In genomic region chr19:45670670-45671453, GRCh38 we compare ENCODE assay signal across 9 cellular contexts. TPM values are rescaled to one million over a fixed set of nuclear protein-coding genes. Genes with fewer than 3 reads are reported as not detected.
A peak's percentile ranks its signal among the peaks of the same experiment; 100 is the strongest.
DNase-seq lines count a peak whose midpoint lies in the region; ATAC-seq, FAIRE-seq and TF ChIP-seq lines count a peak whose summit lies in the region.
"Had no signal": no experiment of that assay in that cellular context is flagged by ENCODE, and none has a peak within 500 bp of the region (broad histone marks: within the 10 kb centered on the region; RNA-seq: fewer than 3 reads in every experiment).

No MANE protein-coding gene starts in this region.

- BruUV-seq in endothelial cell of umbilical vein (replicated peaks; lab: Mats Ljungman, UMichigan), result no TSS peak

- no peaks in the 10 kb centered on the region for H3K79me1 ChIP-seq in mesendoderm (ENCODE audit: low read length)

- H3K56ac ChIP-seq in mesendoderm (ENCODE audit: low read length), result peak overlapping the region; percentile 93

- H3K27ac ChIP-seq in endothelial cell of umbilical vein (ENCODE audit: insufficient read depth, low read depth, low read length) (no peak overlapping the region), mesendoderm (ENCODE audit: low read depth, low read length) (no peak overlapping the region)

- H3K79me2 ChIP-seq in endothelial cell of umbilical vein (ENCODE audit: control insufficient read depth, insufficient read depth, low read length), result no peaks in the 10 kb centered on the region
- no peaks in the 10 kb centered on the region for H3K79me2 ChIP-seq in mesendoderm (ENCODE audit: control insufficient read depth, insufficient read depth, low read length)

- DNase-seq in DMS153 (lab: John Stamatoyannopoulos, UW), result peak; percentile 84
- DNase-seq in NCI-H146 treated with DMSO at 0.1 percent for 48 hours (lab: John Stamatoyannopoulos, UW; ENCODE audit: unreplicated experiment), result peak; percentile 76
- peak; percentile 83 for DNase-seq in activated CD4-positive, alpha-beta memory T cell treated with anti-CD3 and anti-CD28 coated beads for 36 hours
- DNase-seq in endothelial cell of umbilical vein (ENCODE audit: low read depth, low spot score), result peak; percentile 65
- DNase-seq in mesendoderm, result peak; percentile 95

- dilution Hi-C loops in endothelial cell of umbilical vein (cut with MboI; ENCODE audit: extremely low pct_ligation_motif_present, low sequenced_read_pairs), result no loop called here

- peak; percentile 68 for FAIRE-seq in endothelial cell of umbilical vein (lab: Jason Lieb, UNC)

- no peaks in the 10 kb centered on the region for H3K9me3 Mint-ChIP-seq in activated CD4-positive, alpha-beta memory T cell treated with anti-CD3 and anti-CD28 coated beads for 36 hours
- no peaks in the 10 kb centered on the region for H3K9me3 Mint-ChIP-seq in stimulated activated naive CD8-positive, alpha-beta T cell treated with anti-CD3 and anti-CD28 coated beads, Interleukin-15, Interleukin-2, amounts not matched to agents 100 ng/mL and 50 ng/mL, for 24 hours

- H2BK15ac ChIP-seq in mesendoderm (replicated peaks; ENCODE audit: low read depth), result no peak overlapping the region

- H3K27me3 Mint-ChIP-seq in activated CD4-positive, alpha-beta memory T cell treated with anti-CD3 and anti-CD28 coated beads for 36 hours, result peaks cover 17% of the 10 kb centered on the region
- H3K27me3 Mint-ChIP-seq in stimulated activated naive CD8-positive, alpha-beta T cell treated with anti-CD3 and anti-CD28 coated beads, Interleukin-15, Interleukin-2, amounts not matched to agents 100 ng/mL and 50 ng/mL, for 24 hours, result peaks cover 13% of the 10 kb centered on the region

- H3K4me3 Mint-ChIP-seq in activated CD4-positive, alpha-beta memory T cell treated with anti-CD3 and anti-CD28 coated beads for 36 hours, result peak overlapping the region; percentile 57
- peak overlapping the region; percentile 20 for H3K4me3 Mint-ChIP-seq in stimulated activated naive CD8-positive, alpha-beta T cell treated with anti-CD3 and anti-CD28 coated beads, Interleukin-15, Interleukin-2, amounts not matched to agents 100 ng/mL and 50 ng/mL, for 24 hours

- no CpG with 5 or more reads among the region's 42 CpGs for WGBS in mesendoderm (ENCODE audit: extremely low coverage, insufficient coverage, low lambda C conversion rate)

- ATAC-seq in GM21576 (IDR thresholded peaks at IDR 0.05; ENCODE audit: unreplicated experiment) (peak; percentile 45), HG03469 (IDR thresholded peaks at IDR 0.05; ENCODE audit: unreplicated experiment) (no peak)

- H3K4ac ChIP-seq in mesendoderm (ENCODE audit: low read depth, low read length), result no peak overlapping the region

- H3K36me3 Mint-ChIP-seq in activated CD4-positive, alpha-beta memory T cell treated with anti-CD3 and anti-CD28 coated beads for 36 hours, result no peaks in the 10 kb centered on the region
- no peaks in the 10 kb centered on the region for H3K36me3 Mint-ChIP-seq in stimulated activated naive CD8-positive, alpha-beta T cell treated with anti-CD3 and anti-CD28 coated beads, Interleukin-15, Interleukin-2, amounts not matched to agents 100 ng/mL and 50 ng/mL, for 24 hours (ENCODE audit: low read depth)

- H3K9ac ChIP-seq in endothelial cell of umbilical vein (replicated peaks; ENCODE audit: extremely low read depth, insufficient read depth, low read length), result no peak overlapping the region
- H3K9ac ChIP-seq in mesendoderm (ENCODE audit: low read length), result peak overlapping the region; percentile 80

- no peak overlapping the region for H3K4me3 ChIP-seq in endothelial cell of umbilical vein (replicated peaks in 1 of 3; ENCODE audit: insufficient read depth in 1 of 3, low read depth in 1 of 3, low read length in 3 of 3)
- peak overlapping the region; percentile 46 for H3K4me3 ChIP-seq in mesendoderm (ENCODE audit: low read length)

- no peak overlapping the region for H3K23ac ChIP-seq in mesendoderm (ENCODE audit: low read length)

- peak overlapping the region; percentile 7 for H4K8ac ChIP-seq in mesendoderm (ENCODE audit: low read depth, low read length)

- H3K4me1 Mint-ChIP-seq in activated CD4-positive, alpha-beta memory T cell treated with anti-CD3 and anti-CD28 coated beads for 36 hours (ENCODE audit: low read depth), result peaks cover 33% of the 10 kb centered on the region
- peaks cover 36% of the 10 kb centered on the region for H3K4me1 Mint-ChIP-seq in stimulated activated naive CD8-positive, alpha-beta T cell treated with anti-CD3 and anti-CD28 coated beads, Interleukin-15, Interleukin-2, amounts not matched to agents 100 ng/mL and 50 ng/mL, for 24 hours (ENCODE audit: low read depth)

- peaks cover 4% of the 10 kb centered on the region for H3K4me1 ChIP-seq in endothelial cell of umbilical vein (ENCODE audit: control insufficient read depth, extremely low read depth, insufficient read depth, low read length)
- no peaks in the 10 kb centered on the region for H3K4me1 ChIP-seq in mesendoderm (ENCODE audit: control insufficient read depth, low read depth, low read length)

- POLR2A ChIA-PET in activated CD4-positive, alpha-beta memory T cell treated with anti-CD3 and anti-CD28 coated beads for 36 hours (lab: Charles Lee), result interaction anchor here (1.2 to 4.2 kb wide), 3 partner anchors 9 to 29 kb away, joined by 4 to 19 read pairs (median 4); partner anchors contain the start of genes QPCTL and SNRPD2
- POLR2A ChIA-PET in endothelial cell of umbilical vein (lab: Charles Lee), result no interaction called here

- no peaks in the 10 kb centered on the region for H3K9me1 ChIP-seq in endothelial cell of umbilical vein (replicated peaks; ENCODE audit: control insufficient read depth, extremely low read depth, insufficient read depth, low read length)

- TF ChIP-seq POLR2A in endothelial cell of umbilical vein (IDR thresholded peaks at IDR 0.05; ENCODE audit: low read depth, low read length), result no peak

- no peak overlapping the region for H3K27ac Mint-ChIP-seq in activated CD4-positive, alpha-beta memory T cell treated with anti-CD3 and anti-CD28 coated beads for 36 hours
- H3K27ac Mint-ChIP-seq in stimulated activated naive CD8-positive, alpha-beta T cell treated with anti-CD3 and anti-CD28 coated beads, Interleukin-15, Interleukin-2, amounts not matched to agents 100 ng/mL and 50 ng/mL, for 24 hours, result no peak overlapping the region

- no peak overlapping the region for H2AK5ac ChIP-seq in mesendoderm (ENCODE audit: low read length)

- H3K27me3 ChIP-seq in endothelial cell of umbilical vein (ENCODE audit: control insufficient read depth in 2 of 2, insufficient read depth in 2 of 2, low read length in 2 of 2) (peaks cover 26 to 28% of the 10 kb centered on the region in 2 experiments), mesendoderm (ENCODE audit: insufficient read depth, low read length, poor library complexity) (no peaks in the 10 kb centered on the region)

- H3K4me2 ChIP-seq in endothelial cell of umbilical vein (ENCODE audit: insufficient read depth, low read length) (no peak overlapping the region), mesendoderm (ENCODE audit: low read length) (peak overlapping the region; percentile 80)

- no peaks in the 10 kb centered on the region for H3K9me3 ChIP-seq in endothelial cell of umbilical vein (replicated peaks; ENCODE audit: control insufficient read depth, insufficient read depth, low read length)

- intact Hi-C loops in activated CD4-positive, alpha-beta memory T cell treated with anti-CD3 and anti-CD28 coated beads for 36 hours (cut with micrococcal nuclease), result no loop called here
- intact Hi-C loops in endothelial cell of umbilical vein (cut with micrococcal nuclease), result no loop called here

- H3K36me3 ChIP-seq in endothelial cell of umbilical vein (ENCODE audit: control insufficient read depth in 2 of 2, extremely low read depth in 1 of 2, insufficient read depth in 2 of 2, low read length in 2 of 2) (no peaks in the 10 kb centered on the region), mesendoderm (ENCODE audit: control insufficient read depth, insufficient read depth, low read length) (no peaks in the 10 kb centered on the region)

- no peaks in the 10 kb centered on the region for H4K20me1 ChIP-seq in endothelial cell of umbilical vein (replicated peaks; ENCODE audit: control insufficient read depth, extremely low read depth, insufficient read depth, low read length)

- no peak overlapping the region for H4K5ac ChIP-seq in mesendoderm (ENCODE audit: low read length)

- H2AFZ ChIP-seq in endothelial cell of umbilical vein (ENCODE audit: low read depth, low read length), result peak overlapping the region; percentile 46

- H2BK5ac ChIP-seq in mesendoderm (ENCODE audit: low read length), result no peak overlapping the region

- H3K18ac ChIP-seq in mesendoderm (ENCODE audit: low read length), result peak overlapping the region; percentile 19

- no peak for TF ChIP-seq CTCF in endothelial cell of umbilical vein (IDR thresholded peaks at IDR 0.05; ENCODE audit: extremely low read depth in 1 of 2, insufficient read depth in 1 of 2, low read depth in 1 of 2, low read length in 2 of 2)

- H2BK120ac ChIP-seq in mesendoderm (ENCODE audit: low read depth, low read length), result no peak overlapping the region

- CTCF ChIA-PET in activated CD4-positive, alpha-beta memory T cell treated with anti-CD3 and anti-CD28 coated beads for 36 hours (lab: Charles Lee), result interaction anchor here (1.0 to 1.7 kb wide), 4 partner anchors 10 to 146 kb away, joined by 3 to 5 read pairs (median 4); partner anchors contain the start of gene QPCTL
- CTCF ChIA-PET in endothelial cell of umbilical vein (lab: Charles Lee), result interaction anchor here (0.6 to 1.8 kb wide), 5 partner anchors 10 to 98 kb away, joined by 3 to 7 read pairs (median 4); partner anchors contain the start of genes QPCTL and SIX5

RNA-seq across cellular contexts. Expression of gene GIPR, which starts 2.8 kb away (rescaled TPM):
- 1 to 10 TPM; 6.6 to 8.3 TPM for total RNA-seq in activated CD4-positive, alpha-beta memory T cell treated with anti-CD3 and anti-CD28 coated beads for 36 hours
- not detected in 2 replicates for total RNA-seq in endothelial cell of umbilical vein
- polyA plus RNA-seq in endothelial cell of umbilical vein, result not detected in 2 replicates
- polyA plus RNA-seq in endothelial cell of umbilical vein (2011; cell fraction: cytosol; rRNA removed), result not detected in 2 replicates
- polyA plus RNA-seq in endothelial cell of umbilical vein (2011; cell fraction: nucleus; rRNA removed), result 0.04 and 0.07 TPM in 2 replicates
- not detected in 2 replicates for polyA plus RNA-seq in endothelial cell of umbilical vein (2012)
- polyA minus RNA-seq in endothelial cell of umbilical vein, result 0.12 and 1.9 TPM in 2 replicates
- not detected for polyA minus RNA-seq in endothelial cell of umbilical vein (2011; cell fraction: cytosol; rRNA and poly(A)+ RNA removed)
- 0.19 TPM in 1 of 2 replicates, not detected in the other for polyA minus RNA-seq in endothelial cell of umbilical vein (2011; cell fraction: nucleus; rRNA and poly(A)+ RNA removed)
- polyA plus RNA-seq in mesendoderm (2013, experiment 1 of 2), result 0.07 TPM
- polyA plus RNA-seq in mesendoderm (2013, experiment 2 of 2), result 0.10 TPM
- total RNA-seq: RPMI7951 had no signal

RNA-seq across cellular contexts. Expression of gene SNRPD2, which starts 20.9 kb away (rescaled TPM):
- total RNA-seq in activated CD4-positive, alpha-beta memory T cell treated with anti-CD3 and anti-CD28 coated beads for 36 hours, result 100 to 1,000 TPM; 789 TPM
- total RNA-seq in endothelial cell of umbilical vein, result 519 and 532 TPM in 2 replicates
- 406 and 512 TPM in 2 replicates for polyA plus RNA-seq in endothelial cell of umbilical vein
- polyA plus RNA-seq in endothelial cell of umbilical vein (2011; cell fraction: cytosol; rRNA removed), result 648 and 876 TPM in 2 replicates
- polyA plus RNA-seq in endothelial cell of umbilical vein (2011; cell fraction: nucleus; rRNA removed), result 199 and 204 TPM in 2 replicates
- 523 and 699 TPM in 2 replicates for polyA plus RNA-seq in endothelial cell of umbilical vein (2012)
- polyA minus RNA-seq in endothelial cell of umbilical vein, result 216 and 235 TPM in 2 replicates
- polyA minus RNA-seq in endothelial cell of umbilical vein (2011; cell fraction: cytosol; rRNA and poly(A)+ RNA removed), result 64.3 TPM
- 23.7 and 27.2 TPM in 2 replicates for polyA minus RNA-seq in endothelial cell of umbilical vein (2011; cell fraction: nucleus; rRNA and poly(A)+ RNA removed)
- polyA plus RNA-seq in mesendoderm (2013, experiment 1 of 2), result 2,012 TPM
- 2,008 TPM for polyA plus RNA-seq in mesendoderm (2013, experiment 2 of 2)

RNA-seq across cellular contexts. Expression of gene QPCTL, which starts 21.6 kb away (rescaled TPM):
- total RNA-seq in activated CD4-positive, alpha-beta memory T cell treated with anti-CD3 and anti-CD28 coated beads for 36 hours, result 10 to 100 TPM; 13.8 to 16.8 TPM
- total RNA-seq in endothelial cell of umbilical vein, result 15.3 and 17.6 TPM in 2 replicates
- polyA plus RNA-seq in endothelial cell of umbilical vein, result 22.5 and 26.0 TPM in 2 replicates
- 13.4 and 14.5 TPM in 2 replicates for polyA plus RNA-seq in endothelial cell of umbilical vein (2011; cell fraction: cytosol; rRNA removed)
- 19.3 and 20.3 TPM in 2 replicates for polyA plus RNA-seq in endothelial cell of umbilical vein (2011; cell fraction: nucleus; rRNA removed)
- polyA plus RNA-seq in endothelial cell of umbilical vein (2012), result 9.4 and 12.6 TPM in 2 replicates
- polyA minus RNA-seq in endothelial cell of umbilical vein, result 12.0 and 15.8 TPM in 2 replicates
- polyA minus RNA-seq in endothelial cell of umbilical vein (2011; cell fraction: cytosol; rRNA and poly(A)+ RNA removed), result 11.7 TPM
- 3.7 and 3.8 TPM in 2 replicates for polyA minus RNA-seq in endothelial cell of umbilical vein (2011; cell fraction: nucleus; rRNA and poly(A)+ RNA removed)
- 9.4 TPM for polyA plus RNA-seq in mesendoderm (2013, experiment 1 of 2)
- polyA plus RNA-seq in mesendoderm (2013, experiment 2 of 2), result 9.6 TPM

RNA-seq across cellular contexts. Expression of gene EML2, which starts 31.7 kb away (rescaled TPM):
- total RNA-seq in activated CD4-positive, alpha-beta memory T cell treated with anti-CD3 and anti-CD28 coated beads for 36 hours, result 100 to 1,000 TPM; 159 to 183 TPM
- 27.4 and 28.9 TPM in 2 replicates for total RNA-seq in endothelial cell of umbilical vein
- 23.3 and 23.8 TPM in 2 replicates for polyA plus RNA-seq in endothelial cell of umbilical vein
- polyA plus RNA-seq in endothelial cell of umbilical vein (2011; cell fraction: cytosol; rRNA removed), result 13.7 and 15.6 TPM in 2 replicates
- polyA plus RNA-seq in endothelial cell of umbilical vein (2011; cell fraction: nucleus; rRNA removed), result 88.8 and 100 TPM in 2 replicates
- polyA plus RNA-seq in endothelial cell of umbilical vein (2012), result 17.1 and 22.3 TPM in 2 replicates
- polyA minus RNA-seq in endothelial cell of umbilical vein, result 22.2 and 38.8 TPM in 2 replicates
- polyA minus RNA-seq in endothelial cell of umbilical vein (2011; cell fraction: cytosol; rRNA and poly(A)+ RNA removed), result 28.3 TPM
- 18.9 and 24.5 TPM in 2 replicates for polyA minus RNA-seq in endothelial cell of umbilical vein (2011; cell fraction: nucleus; rRNA and poly(A)+ RNA removed)
- 5.3 TPM for polyA plus RNA-seq in mesendoderm (2013, experiment 1 of 2)
- polyA plus RNA-seq in mesendoderm (2013, experiment 2 of 2), result 5.6 TPM

RNA-seq across cellular contexts. Expression of gene FBXO46, which starts 59.8 kb away (rescaled TPM):
- 10 to 100 TPM; 26.1 to 29.4 TPM for total RNA-seq in activated CD4-positive, alpha-beta memory T cell treated with anti-CD3 and anti-CD28 coated beads for 36 hours
- 18.3 and 21.2 TPM in 2 replicates for total RNA-seq in endothelial cell of umbilical vein
- polyA plus RNA-seq in endothelial cell of umbilical vein, result 7.7 and 7.8 TPM in 2 replicates
- polyA plus RNA-seq in endothelial cell of umbilical vein (2011; cell fraction: cytosol; rRNA removed), result 2.8 and 4.9 TPM in 2 replicates
- polyA plus RNA-seq in endothelial cell of umbilical vein (2011; cell fraction: nucleus; rRNA removed), result 16.6 and 19.7 TPM in 2 replicates
- 5.8 and 6.7 TPM in 2 replicates for polyA plus RNA-seq in endothelial cell of umbilical vein (2012)
- 3.1 and 6.1 TPM in 2 replicates for polyA minus RNA-seq in endothelial cell of umbilical vein
- 9.2 TPM for polyA minus RNA-seq in endothelial cell of umbilical vein (2011; cell fraction: cytosol; rRNA and poly(A)+ RNA removed)
- polyA minus RNA-seq in endothelial cell of umbilical vein (2011; cell fraction: nucleus; rRNA and poly(A)+ RNA removed), result 8.7 and 11.6 TPM in 2 replicates
- 17.4 TPM for polyA plus RNA-seq in mesendoderm (2013, experiment 1 of 2)
- polyA plus RNA-seq in mesendoderm (2013, experiment 2 of 2), result 17.5 TPM
